Comparison of ENCODE assay signal across 1 cellular context in genomic region chr12:119998471-119999245, GRCh38.
TF ChIP-seq lines count a peak whose summit lies in the region.

No MANE protein-coding gene starts in this region.

TF ChIP-seq in GM23338, 12 proteins besides CTCF, POLR2A, EP300 and RAD21 (continued from another document):
- TF ChIP-seq, protein P1, sequence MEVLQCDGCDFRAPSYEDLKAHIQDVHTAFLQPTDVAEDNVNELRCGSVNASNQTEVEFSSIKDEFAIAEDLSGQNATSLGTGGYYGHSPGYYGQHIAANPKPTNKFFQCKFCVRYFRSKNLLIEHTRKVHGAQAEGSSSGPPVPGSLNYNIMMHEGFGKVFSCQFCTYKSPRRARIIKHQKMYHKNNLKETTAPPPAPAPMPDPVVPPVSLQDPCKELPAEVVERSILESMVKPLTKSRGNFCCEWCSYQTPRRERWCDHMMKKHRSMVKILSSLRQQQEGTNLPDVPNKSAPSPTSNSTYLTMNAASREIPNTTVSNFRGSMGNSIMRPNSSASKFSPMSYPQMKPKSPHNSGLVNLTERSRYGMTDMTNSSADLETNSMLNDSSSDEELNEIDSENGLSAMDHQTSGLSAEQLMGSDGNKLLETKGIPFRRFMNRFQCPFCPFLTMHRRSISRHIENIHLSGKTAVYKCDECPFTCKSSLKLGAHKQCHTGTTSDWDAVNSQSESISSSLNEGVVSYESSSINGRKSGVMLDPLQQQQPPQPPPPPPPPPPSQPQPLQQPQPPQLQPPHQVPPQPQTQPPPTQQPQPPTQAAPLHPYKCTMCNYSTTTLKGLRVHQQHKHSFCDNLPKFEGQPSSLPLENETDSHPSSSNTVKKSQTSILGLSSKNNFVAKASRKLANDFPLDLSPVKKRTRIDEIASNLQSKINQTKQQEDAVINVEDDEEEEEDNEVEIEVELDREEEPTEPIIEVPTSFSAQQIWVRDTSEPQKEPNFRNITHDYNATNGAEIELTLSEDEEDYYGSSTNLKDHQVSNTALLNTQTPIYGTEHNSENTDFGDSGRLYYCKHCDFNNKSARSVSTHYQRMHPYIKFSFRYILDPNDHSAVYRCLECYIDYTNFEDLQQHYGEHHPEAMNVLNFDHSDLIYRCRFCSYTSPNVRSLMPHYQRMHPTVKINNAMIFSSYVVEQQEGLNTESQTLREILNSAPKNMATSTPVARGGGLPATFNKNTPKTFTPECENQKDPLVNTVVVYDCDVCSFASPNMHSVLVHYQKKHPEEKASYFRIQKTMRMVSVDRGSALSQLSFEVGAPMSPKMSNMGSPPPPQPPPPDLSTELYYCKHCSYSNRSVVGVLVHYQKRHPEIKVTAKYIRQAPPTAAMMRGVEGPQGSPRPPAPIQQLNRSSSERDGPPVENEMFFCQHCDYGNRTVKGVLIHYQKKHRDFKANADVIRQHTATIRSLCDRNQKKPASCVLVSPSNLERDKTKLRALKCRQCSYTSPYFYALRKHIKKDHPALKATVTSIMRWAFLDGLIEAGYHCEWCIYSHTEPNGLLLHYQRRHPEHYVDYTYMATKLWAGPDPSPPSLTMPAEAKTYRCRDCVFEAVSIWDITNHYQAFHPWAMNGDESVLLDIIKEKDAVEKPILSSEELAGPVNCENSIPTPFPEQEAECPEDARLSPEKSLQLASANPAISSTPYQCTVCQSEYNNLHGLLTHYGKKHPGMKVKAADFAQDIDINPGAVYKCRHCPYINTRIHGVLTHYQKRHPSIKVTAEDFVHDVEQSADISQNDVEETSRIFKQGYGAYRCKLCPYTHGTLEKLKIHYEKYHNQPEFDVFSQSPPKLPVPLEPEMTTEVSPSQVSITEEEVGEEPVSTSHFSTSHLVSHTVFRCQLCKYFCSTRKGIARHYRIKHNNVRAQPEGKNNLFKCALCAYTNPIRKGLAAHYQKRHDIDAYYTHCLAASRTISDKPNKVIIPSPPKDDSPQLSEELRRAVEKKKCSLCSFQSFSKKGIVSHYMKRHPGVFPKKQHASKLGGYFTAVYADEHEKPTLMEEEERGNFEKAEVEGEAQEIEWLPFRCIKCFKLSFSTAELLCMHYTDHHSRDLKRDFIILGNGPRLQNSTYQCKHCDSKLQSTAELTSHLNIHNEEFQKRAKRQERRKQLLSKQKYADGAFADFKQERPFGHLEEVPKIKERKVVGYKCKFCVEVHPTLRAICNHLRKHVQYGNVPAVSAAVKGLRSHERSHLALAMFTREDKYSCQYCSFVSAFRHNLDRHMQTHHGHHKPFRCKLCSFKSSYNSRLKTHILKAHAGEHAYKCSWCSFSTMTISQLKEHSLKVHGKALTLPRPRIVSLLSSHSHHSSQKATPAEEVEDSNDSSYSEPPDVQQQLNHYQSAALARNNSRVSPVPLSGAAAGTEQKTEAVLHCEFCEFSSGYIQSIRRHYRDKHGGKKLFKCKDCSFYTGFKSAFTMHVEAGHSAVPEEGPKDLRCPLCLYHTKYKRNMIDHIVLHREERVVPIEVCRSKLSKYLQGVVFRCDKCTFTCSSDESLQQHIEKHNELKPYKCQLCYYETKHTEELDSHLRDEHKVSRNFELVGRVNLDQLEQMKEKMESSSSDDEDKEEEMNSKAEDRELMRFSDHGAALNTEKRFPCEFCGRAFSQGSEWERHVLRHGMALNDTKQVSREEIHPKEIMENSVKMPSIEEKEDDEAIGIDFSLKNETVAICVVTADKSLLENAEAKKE (CRISPR knock-in tag; IDR thresholded peaks at IDR 0.05): no peak
- TF ChIP-seq POLR2AphosphoS5 (IDR thresholded peaks at IDR 0.05; ENCODE audit: low read depth): no peak
